In the genomic region with DNA sequence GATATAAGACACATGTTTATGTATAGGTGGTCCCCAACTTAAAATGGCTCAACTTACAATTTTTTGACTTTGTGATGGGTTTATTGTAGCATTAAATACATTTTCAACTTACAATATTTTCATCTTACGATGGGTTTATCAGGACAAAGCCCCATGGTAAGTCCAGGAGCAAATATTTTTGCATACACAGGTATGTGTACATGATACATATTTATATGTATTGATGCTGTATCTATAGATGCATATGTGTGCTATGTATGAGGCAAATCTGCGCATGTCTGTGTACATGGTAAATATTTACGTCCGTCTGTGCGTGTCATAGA, we compare ENCODE assay signal across 1 cellular context.
TF ChIP-seq lines count a peak whose summit lies in the region.

No MANE protein-coding gene starts in this region.

TF ChIP-seq in K562, 482 proteins besides CTCF, POLR2A, EP300 and RAD21 (continued from another document and continues in another):
- TF ChIP-seq, protein P1, sequence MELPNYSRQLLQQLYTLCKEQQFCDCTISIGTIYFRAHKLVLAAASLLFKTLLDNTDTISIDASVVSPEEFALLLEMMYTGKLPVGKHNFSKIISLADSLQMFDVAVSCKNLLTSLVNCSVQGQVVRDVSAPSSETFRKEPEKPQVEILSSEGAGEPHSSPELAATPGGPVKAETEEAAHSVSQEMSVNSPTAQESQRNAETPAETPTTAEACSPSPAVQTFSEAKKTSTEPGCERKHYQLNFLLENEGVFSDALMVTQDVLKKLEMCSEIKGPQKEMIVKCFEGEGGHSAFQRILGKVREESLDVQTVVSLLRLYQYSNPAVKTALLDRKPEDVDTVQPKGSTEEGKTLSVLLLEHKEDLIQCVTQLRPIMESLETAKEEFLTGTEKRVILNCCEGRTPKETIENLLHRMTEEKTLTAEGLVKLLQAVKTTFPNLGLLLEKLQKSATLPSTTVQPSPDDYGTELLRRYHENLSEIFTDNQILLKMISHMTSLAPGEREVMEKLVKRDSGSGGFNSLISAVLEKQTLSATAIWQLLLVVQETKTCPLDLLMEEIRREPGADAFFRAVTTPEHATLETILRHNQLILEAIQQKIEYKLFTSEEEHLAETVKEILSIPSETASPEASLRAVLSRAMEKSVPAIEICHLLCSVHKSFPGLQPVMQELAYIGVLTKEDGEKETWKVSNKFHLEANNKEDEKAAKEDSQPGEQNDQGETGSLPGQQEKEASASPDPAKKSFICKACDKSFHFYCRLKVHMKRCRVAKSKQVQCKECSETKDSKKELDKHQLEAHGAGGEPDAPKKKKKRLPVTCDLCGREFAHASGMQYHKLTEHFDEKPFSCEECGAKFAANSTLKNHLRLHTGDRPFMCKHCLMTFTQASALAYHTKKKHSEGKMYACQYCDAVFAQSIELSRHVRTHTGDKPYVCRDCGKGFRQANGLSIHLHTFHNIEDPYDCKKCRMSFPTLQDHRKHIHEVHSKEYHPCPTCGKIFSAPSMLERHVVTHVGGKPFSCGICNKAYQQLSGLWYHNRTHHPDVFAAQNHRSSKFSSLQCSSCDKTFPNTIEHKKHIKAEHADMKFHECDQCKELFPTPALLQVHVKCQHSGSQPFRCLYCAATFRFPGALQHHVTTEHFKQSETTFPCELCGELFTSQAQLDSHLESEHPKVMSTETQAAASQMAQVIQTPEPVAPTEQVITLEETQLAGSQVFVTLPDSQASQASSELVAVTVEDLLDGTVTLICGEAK (IDR thresholded peaks at IDR 0.05): peak; percentile 56; the same call in 1 of the 2 replicates
- TF ChIP-seq, protein P1 (CRISPR knock-in tag; IDR thresholded peaks at IDR 0.05): no peak
- TF ChIP-seq HOXB6 (CRISPR knock-in tag; IDR thresholded peaks at IDR 0.05; ENCODE audit: borderline replicate concordance) (no peak), ZNF253 (CRISPR knock-in tag; conservative IDR thresholded peaks at IDR 0.05) (no peak), MYNN (IDR thresholded peaks at IDR 0.05) (no peak), MYNN (CRISPR knock-in tag; IDR thresholded peaks at IDR 0.05) (no peak), POLR2B (IDR thresholded peaks at IDR 0.05; ENCODE audit: low read depth, partially characterized antibody) (peak; percentile 4), KDM4B (IDR thresholded peaks at IDR 0.05; ENCODE audit: borderline replicate concordance in 2 of 2, low read depth in 1 of 2) (no peak), ESRRB (CRISPR knock-in tag; IDR thresholded peaks at IDR 0.05; ENCODE audit: borderline replicate concordance) (no peak), HNRNPLL (IDR thresholded peaks at IDR 0.05; ENCODE audit: low read depth, low read length, poor library complexity, severe bottlenecking) (no peak), ARNT (IDR thresholded peaks at IDR 0.05) (0 out of 4 replicates have a peak, but pooled peaks of 1 of the 2 experiments have one; percentile 46), ZNF41 (CRISPR knock-in tag; conservative IDR thresholded peaks at IDR 0.05) (no peak), PTTG1 (tag; IDR thresholded peaks at IDR 0.05; ENCODE audit: low read depth) (no peak), KDM2B (CRISPR knock-in tag; IDR thresholded peaks at IDR 0.05) (no peak), BRF1 (IDR thresholded peaks at IDR 0.05; ENCODE audit: borderline replicate concordance, extremely low read depth, insufficient read length) (no peak), ZBTB17 (CRISPR knock-in tag; IDR thresholded peaks at IDR 0.05) (no peak), NCOA2 (IDR thresholded peaks at IDR 0.05; ENCODE audit: partially characterized antibody in 2 of 2) (no peak), NR2F6 (CRISPR knock-in tag; IDR thresholded peaks at IDR 0.05) (no peak), GATAD2B (IDR thresholded peaks at IDR 0.05; ENCODE audit: borderline replicate concordance) (0 out of 2 replicates have a peak, but pooled peaks have one; percentile 15), PHTF2 (CRISPR knock-in tag; IDR thresholded peaks at IDR 0.05) (no peak), SP1 (CRISPR knock-in tag; IDR thresholded peaks at IDR 0.05) (no peak), GABPA (tag; conservative IDR thresholded peaks at IDR 0.05; ENCODE audit: low read depth) (no peak), PYGO2 (tag; IDR thresholded peaks at IDR 0.05) (no peak), ZNF431 (CRISPR knock-in tag; IDR thresholded peaks at IDR 0.05) (no peak), MIER1 (IDR thresholded peaks at IDR 0.05; ENCODE audit: low read depth) (no peak), TGIF2 (CRISPR knock-in tag; IDR thresholded peaks at IDR 0.05) (no peak), XRCC3 (IDR thresholded peaks at IDR 0.05) (no peak), NCOA6 (IDR thresholded peaks at IDR 0.05) (no peak), ZBTB1 (CRISPR knock-in tag; IDR thresholded peaks at IDR 0.05; ENCODE audit: borderline replicate concordance, low read depth) (no peak), LCOR (CRISPR knock-in tag; IDR thresholded peaks at IDR 0.05) (peak; percentile 27; the same call in 1 of the 2 replicates), ZNF561 (CRISPR knock-in tag; conservative IDR thresholded peaks at IDR 0.05) (no peak), SMAD2 (IDR thresholded peaks at IDR 0.05; ENCODE audit: low read depth, low read length) (no peak), CREBBP (IDR thresholded peaks at IDR 0.05; ENCODE audit: low read depth, low read length) (no peak), KLF1 (tag; IDR thresholded peaks at IDR 0.05) (no peak), POLR2H (tag; IDR thresholded peaks at IDR 0.05; ENCODE audit: low read depth) (peak; percentile 20; the same call in 1 of the 2 replicates), ZZZ3 (IDR thresholded peaks at IDR 0.05) (0 out of 2 replicates have a peak, but pooled peaks have one; percentile 40), ILF3 (IDR thresholded peaks at IDR 0.05; ENCODE audit: borderline replicate concordance) (no peak), KLF16 (IDR thresholded peaks at IDR 0.05) (no peak)
- TF ChIP-seq, protein P2, sequence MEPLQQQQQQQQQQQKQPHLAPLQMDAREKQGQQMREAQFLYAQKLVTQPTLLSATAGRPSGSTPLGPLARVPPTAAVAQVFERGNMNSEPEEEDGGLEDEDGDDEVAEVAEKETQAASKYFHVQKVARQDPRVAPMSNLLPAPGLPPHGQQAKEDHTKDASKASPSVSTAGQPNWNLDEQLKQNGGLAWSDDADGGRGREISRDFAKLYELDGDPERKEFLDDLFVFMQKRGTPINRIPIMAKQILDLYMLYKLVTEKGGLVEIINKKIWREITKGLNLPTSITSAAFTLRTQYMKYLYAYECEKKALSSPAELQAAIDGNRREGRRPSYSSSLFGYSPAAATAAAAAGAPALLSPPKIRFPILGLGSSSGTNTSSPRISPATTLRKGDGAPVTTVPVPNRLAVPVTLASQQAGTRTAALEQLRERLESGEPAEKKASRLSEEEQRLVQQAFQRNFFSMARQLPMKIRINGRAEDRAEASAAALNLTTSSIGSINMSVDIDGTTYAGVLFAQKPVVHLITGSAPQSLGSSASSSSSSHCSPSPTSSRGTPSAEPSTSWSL (CRISPR knock-in tag; IDR thresholded peaks at IDR 0.05; ENCODE audit: borderline replicate concordance): no peak
- TF ChIP-seq, protein P3, sequence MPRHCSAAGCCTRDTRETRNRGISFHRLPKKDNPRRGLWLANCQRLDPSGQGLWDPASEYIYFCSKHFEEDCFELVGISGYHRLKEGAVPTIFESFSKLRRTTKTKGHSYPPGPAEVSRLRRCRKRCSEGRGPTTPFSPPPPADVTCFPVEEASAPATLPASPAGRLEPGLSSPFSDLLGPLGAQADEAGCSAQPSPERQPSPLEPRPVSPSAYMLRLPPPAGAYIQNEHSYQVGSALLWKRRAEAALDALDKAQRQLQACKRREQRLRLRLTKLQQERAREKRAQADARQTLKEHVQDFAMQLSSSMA (CRISPR knock-in tag; IDR thresholded peaks at IDR 0.05): peak; percentile 89; the same call in 1 of the 2 replicates
- TF ChIP-seq, protein P4, sequence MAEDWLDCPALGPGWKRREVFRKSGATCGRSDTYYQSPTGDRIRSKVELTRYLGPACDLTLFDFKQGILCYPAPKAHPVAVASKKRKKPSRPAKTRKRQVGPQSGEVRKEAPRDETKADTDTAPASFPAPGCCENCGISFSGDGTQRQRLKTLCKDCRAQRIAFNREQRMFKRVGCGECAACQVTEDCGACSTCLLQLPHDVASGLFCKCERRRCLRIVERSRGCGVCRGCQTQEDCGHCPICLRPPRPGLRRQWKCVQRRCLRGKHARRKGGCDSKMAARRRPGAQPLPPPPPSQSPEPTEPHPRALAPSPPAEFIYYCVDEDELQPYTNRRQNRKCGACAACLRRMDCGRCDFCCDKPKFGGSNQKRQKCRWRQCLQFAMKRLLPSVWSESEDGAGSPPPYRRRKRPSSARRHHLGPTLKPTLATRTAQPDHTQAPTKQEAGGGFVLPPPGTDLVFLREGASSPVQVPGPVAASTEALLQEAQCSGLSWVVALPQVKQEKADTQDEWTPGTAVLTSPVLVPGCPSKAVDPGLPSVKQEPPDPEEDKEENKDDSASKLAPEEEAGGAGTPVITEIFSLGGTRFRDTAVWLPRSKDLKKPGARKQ (CRISPR knock-in tag; IDR thresholded peaks at IDR 0.05): 0 out of 2 replicates have a peak, but pooled peaks have one; percentile 54
- TF ChIP-seq, protein P5, sequence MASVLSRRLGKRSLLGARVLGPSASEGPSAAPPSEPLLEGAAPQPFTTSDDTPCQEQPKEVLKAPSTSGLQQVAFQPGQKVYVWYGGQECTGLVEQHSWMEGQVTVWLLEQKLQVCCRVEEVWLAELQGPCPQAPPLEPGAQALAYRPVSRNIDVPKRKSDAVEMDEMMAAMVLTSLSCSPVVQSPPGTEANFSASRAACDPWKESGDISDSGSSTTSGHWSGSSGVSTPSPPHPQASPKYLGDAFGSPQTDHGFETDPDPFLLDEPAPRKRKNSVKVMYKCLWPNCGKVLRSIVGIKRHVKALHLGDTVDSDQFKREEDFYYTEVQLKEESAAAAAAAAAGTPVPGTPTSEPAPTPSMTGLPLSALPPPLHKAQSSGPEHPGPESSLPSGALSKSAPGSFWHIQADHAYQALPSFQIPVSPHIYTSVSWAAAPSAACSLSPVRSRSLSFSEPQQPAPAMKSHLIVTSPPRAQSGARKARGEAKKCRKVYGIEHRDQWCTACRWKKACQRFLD (CRISPR knock-in tag; IDR thresholded peaks at IDR 0.05): no peak
- TF ChIP-seq, protein P6, sequence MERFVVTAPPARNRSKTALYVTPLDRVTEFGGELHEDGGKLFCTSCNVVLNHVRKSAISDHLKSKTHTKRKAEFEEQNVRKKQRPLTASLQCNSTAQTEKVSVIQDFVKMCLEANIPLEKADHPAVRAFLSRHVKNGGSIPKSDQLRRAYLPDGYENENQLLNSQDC (CRISPR knock-in tag; IDR thresholded peaks at IDR 0.05): no peak
- TF ChIP-seq, protein P7, sequence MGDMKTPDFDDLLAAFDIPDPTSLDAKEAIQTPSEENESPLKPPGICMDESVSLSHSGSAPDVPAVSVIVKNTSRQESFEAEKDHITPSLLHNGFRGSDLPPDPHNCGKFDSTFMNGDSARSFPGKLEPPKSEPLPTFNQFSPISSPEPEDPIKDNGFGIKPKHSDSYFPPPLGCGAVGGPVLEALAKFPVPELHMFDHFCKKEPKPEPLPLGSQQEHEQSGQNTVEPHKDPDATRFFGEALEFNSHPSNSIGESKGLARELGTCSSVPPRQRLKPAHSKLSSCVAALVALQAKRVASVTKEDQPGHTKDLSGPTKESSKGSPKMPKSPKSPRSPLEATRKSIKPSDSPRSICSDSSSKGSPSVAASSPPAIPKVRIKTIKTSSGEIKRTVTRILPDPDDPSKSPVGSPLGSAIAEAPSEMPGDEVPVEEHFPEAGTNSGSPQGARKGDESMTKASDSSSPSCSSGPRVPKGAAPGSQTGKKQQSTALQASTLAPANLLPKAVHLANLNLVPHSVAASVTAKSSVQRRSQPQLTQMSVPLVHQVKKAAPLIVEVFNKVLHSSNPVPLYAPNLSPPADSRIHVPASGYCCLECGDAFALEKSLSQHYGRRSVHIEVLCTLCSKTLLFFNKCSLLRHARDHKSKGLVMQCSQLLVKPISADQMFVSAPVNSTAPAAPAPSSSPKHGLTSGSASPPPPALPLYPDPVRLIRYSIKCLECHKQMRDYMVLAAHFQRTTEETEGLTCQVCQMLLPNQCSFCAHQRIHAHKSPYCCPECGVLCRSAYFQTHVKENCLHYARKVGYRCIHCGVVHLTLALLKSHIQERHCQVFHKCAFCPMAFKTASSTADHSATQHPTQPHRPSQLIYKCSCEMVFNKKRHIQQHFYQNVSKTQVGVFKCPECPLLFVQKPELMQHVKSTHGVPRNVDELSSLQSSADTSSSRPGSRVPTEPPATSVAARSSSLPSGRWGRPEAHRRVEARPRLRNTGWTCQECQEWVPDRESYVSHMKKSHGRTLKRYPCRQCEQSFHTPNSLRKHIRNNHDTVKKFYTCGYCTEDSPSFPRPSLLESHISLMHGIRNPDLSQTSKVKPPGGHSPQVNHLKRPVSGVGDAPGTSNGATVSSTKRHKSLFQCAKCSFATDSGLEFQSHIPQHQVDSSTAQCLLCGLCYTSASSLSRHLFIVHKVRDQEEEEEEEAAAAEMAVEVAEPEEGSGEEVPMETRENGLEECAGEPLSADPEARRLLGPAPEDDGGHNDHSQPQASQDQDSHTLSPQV (IDR thresholded peaks at IDR 0.05): peak; percentile 56
- TF ChIP-seq, protein P8, sequence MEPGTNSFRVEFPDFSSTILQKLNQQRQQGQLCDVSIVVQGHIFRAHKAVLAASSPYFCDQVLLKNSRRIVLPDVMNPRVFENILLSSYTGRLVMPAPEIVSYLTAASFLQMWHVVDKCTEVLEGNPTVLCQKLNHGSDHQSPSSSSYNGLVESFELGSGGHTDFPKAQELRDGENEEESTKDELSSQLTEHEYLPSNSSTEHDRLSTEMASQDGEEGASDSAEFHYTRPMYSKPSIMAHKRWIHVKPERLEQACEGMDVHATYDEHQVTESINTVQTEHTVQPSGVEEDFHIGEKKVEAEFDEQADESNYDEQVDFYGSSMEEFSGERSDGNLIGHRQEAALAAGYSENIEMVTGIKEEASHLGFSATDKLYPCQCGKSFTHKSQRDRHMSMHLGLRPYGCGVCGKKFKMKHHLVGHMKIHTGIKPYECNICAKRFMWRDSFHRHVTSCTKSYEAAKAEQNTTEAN (CRISPR knock-in tag; IDR thresholded peaks at IDR 0.05): peak; percentile 75; the same call in 1 of the 2 replicates
